ENCODE assay signal across 1 cellular context in genomic region chr10:125035136-125035535, GRCh38.
A peak's percentile ranks its signal among the peaks of the same experiment; 100 is the strongest.
TF ChIP-seq lines count a peak whose summit lies in the region.

No MANE protein-coding gene starts in this region.

TF ChIP-seq in IMR-90, 13 proteins besides CTCF, POLR2A, EP300 and RAD21 (continued from another document):
- no peak for TF ChIP-seq ELK1 (IDR thresholded peaks at IDR 0.05; ENCODE audit: borderline replicate concordance, low read depth, low read length)
- peak; percentile 64 for TF ChIP-seq FOS (IDR thresholded peaks at IDR 0.05; ENCODE audit: low read depth, low read length)
- 0 out of 2 replicates have a peak, but pooled peaks have one; percentile 54 for TF ChIP-seq BHLHE40 (IDR thresholded peaks at IDR 0.05; ENCODE audit: low read depth, low read length)
- no peak for TF ChIP-seq SMC3 (IDR thresholded peaks at IDR 0.05; ENCODE audit: low read depth, low read length)
- TF ChIP-seq RCOR1 (IDR thresholded peaks at IDR 0.05; ENCODE audit: insufficient replicate concordance, low read length): peak; percentile 17
- no peak for TF ChIP-seq CEBPB (IDR thresholded peaks at IDR 0.05; ENCODE audit: low read depth, low read length)
- peak; percentile 30; the same call in 1 of the 2 replicates for TF ChIP-seq USF2 (IDR thresholded peaks at IDR 0.05; ENCODE audit: low read depth, low read length)
- TF ChIP-seq RFX5 (IDR thresholded peaks at IDR 0.05; ENCODE audit: low read depth, low read length): no peak
TF ChIP-seq in IMR-90: peak in this region for 5.
